ENCODE assay signal across 1 cellular context in the genomic region with DNA sequence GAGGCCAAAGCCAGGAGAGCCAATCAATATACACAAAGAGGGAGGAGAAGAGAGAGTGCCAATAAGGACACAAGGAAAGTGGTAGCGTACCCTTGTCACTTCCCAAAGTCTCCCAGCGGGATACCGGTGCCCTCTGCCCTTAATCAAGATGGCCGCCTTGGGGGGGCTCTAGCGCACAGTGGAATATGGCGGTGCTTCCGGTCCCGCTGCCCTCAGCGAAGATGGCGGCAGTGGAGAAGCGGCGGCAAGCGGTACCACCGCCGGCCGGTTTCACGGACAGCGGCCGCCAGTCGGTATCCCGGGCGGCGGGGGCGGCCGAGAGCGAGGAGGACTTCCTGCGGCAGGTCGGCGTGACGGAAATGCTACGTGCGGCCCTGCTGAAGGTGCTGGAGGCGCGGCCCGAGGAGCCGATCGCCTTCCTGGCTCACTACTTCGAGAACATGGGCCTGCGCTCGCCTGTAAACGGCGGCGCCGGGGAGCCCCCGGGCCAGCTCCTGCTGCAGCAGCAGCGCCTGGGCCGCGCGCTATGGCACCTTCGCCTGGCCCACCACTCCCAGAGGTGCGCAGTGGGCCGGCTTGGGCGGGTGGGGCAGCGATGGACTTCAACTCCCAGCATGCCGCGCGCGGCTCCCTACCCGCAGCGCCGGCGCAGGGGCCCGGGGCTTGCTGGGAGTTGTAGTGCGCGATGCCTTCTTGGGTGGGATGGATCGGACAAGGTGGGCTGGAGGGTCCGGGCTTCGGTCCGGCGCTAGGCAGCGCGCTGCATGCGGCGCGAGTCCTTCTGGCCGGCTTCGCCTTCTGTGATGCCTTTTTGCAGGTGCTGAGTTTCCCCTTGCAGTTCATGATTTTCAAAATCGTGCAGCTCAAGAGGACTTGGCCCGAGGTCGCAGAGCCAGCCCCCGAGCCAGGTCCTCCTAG.
TF ChIP-seq lines count a peak whose summit lies in the region.

A gene with protein sequence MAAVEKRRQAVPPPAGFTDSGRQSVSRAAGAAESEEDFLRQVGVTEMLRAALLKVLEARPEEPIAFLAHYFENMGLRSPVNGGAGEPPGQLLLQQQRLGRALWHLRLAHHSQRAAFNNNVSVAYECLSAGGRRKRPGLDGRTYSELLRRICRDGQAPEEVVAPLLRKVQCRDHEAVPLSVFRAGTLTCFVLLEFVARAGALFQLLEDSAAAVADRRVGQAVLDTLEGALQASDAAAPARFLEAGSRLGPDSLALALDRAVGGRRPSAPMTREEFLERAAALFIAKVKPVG (plus strand): TSS at position 212 of the 918 bp plus-strand sequence. CDS start 10 bp downstream, at position 222.

TF ChIP-seq in HepG2, 621 proteins besides CTCF, POLR2A, EP300 and RAD21 (continued from another document and continues in another):
- TF ChIP-seq, protein P1, sequence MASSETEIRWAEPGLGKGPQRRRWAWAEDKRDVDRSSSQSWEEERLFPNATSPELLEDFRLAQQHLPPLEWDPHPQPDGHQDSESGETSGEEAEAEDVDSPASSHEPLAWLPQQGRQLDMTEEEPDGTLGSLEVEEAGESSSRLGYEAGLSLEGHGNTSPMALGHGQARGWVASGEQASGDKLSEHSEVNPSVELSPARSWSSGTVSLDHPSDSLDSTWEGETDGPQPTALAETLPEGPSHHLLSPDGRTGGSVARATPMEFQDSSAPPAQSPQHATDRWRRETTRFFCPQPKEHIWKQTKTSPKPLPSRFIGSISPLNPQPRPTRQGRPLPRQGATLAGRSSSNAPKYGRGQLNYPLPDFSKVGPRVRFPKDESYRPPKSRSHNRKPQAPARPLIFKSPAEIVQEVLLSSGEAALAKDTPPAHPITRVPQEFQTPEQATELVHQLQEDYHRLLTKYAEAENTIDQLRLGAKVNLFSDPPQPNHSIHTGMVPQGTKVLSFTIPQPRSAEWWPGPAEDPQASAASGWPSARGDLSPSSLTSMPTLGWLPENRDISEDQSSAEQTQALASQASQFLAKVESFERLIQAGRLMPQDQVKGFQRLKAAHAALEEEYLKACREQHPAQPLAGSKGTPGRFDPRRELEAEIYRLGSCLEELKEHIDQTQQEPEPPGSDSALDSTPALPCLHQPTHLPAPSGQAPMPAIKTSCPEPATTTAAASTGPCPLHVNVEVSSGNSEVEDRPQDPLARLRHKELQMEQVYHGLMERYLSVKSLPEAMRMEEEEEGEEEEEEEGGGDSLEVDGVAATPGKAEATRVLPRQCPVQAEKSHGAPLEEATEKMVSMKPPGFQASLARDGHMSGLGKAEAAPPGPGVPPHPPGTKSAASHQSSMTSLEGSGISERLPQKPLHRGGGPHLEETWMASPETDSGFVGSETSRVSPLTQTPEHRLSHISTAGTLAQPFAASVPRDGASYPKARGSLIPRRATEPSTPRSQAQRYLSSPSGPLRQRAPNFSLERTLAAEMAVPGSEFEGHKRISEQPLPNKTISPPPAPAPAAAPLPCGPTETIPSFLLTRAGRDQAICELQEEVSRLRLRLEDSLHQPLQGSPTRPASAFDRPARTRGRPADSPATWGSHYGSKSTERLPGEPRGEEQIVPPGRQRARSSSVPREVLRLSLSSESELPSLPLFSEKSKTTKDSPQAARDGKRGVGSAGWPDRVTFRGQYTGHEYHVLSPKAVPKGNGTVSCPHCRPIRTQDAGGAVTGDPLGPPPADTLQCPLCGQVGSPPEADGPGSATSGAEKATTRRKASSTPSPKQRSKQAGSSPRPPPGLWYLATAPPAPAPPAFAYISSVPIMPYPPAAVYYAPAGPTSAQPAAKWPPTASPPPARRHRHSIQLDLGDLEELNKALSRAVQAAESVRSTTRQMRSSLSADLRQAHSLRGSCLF (CRISPR knock-in tag; IDR thresholded peaks at IDR 0.05; ENCODE audit: borderline replicate concordance), result no peak; the same call in 1 of the 2 replicates
- TF ChIP-seq CCDC6 (CRISPR knock-in tag; IDR thresholded peaks at IDR 0.05) (no peak), NFYC (CRISPR knock-in tag; IDR thresholded peaks at IDR 0.05) (peak; percentile 81), ELF4 (CRISPR knock-in tag; IDR thresholded peaks at IDR 0.05; ENCODE audit: borderline replicate concordance) (peak; percentile 36; the same call in 1 of the 2 replicates), GLI4 (CRISPR knock-in tag; IDR thresholded peaks at IDR 0.05; ENCODE audit: borderline replicate concordance) (peak; percentile 41; the same call in 1 of the 2 replicates), HDAC2 (CRISPR knock-in tag; IDR thresholded peaks at IDR 0.05) (no peak), ZFAT (CRISPR knock-in tag; conservative IDR thresholded peaks at IDR 0.05) (no peak), YY1 (IDR thresholded peaks at IDR 0.05; ENCODE audit: insufficient read depth, insufficient replicate concordance, low read depth, low read length) (peak; percentile 99), ZNF337 (CRISPR knock-in tag; IDR thresholded peaks at IDR 0.05; ENCODE audit: borderline replicate concordance, low read depth) (no peak), PAX8 (CRISPR knock-in tag; IDR thresholded peaks at IDR 0.05; ENCODE audit: borderline replicate concordance) (0 out of 2 replicates have a peak, but pooled peaks have one; percentile 67), SIX1 (CRISPR knock-in tag; IDR thresholded peaks at IDR 0.05; ENCODE audit: borderline replicate concordance) (no peak), ZNF354B (CRISPR knock-in tag; IDR thresholded peaks at IDR 0.05) (no peak), ZBTB20 (CRISPR knock-in tag; IDR thresholded peaks at IDR 0.05; ENCODE audit: borderline replicate concordance, low read depth) (no peak; the same call in 1 of the 2 replicates), ZNF260 (CRISPR knock-in tag; IDR thresholded peaks at IDR 0.05; ENCODE audit: borderline replicate concordance, low read depth) (no peak), ZNF451 (CRISPR knock-in tag; IDR thresholded peaks at IDR 0.05) (0 out of 2 replicates have a peak, but pooled peaks have one; percentile 7), ZNF501 (CRISPR knock-in tag; IDR thresholded peaks at IDR 0.05) (peak; percentile 75), PPARG (CRISPR knock-in tag; conservative IDR thresholded peaks at IDR 0.05) (0 out of 2 replicates have a peak, but pooled peaks have one; percentile 40), ZNF577 (CRISPR knock-in tag; IDR thresholded peaks at IDR 0.05; ENCODE audit: borderline replicate concordance, low read depth) (no peak), PHF8 (CRISPR knock-in tag; IDR thresholded peaks at IDR 0.05) (peak; percentile 95), ZNF17 (CRISPR knock-in tag; IDR thresholded peaks at IDR 0.05) (no peak)
- TF ChIP-seq, protein P2, sequence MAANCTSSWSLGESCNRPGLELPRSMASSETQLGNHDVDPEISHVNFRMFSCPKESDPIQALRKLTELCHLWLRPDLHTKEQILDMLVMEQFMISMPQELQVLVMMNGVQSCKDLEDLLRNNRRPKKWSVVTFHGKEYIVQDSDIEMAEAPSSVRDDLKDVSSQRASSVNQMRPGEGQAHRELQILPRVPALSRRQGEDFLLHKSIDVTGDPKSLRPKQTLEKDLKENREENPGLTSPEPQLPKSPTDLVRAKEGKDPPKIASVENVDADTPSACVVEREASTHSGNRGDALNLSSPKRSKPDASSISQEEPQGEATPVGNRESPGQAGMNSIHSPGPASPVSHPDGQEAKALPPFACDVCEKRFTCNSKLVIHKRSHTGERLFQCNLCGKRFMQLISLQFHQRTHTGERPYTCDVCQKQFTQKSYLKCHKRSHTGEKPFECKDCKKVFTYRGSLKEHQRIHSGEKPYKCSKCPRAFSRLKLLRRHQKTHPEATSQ (CRISPR knock-in tag; IDR thresholded peaks at IDR 0.05; ENCODE audit: borderline replicate concordance), result 0 out of 2 replicates have a peak, but pooled peaks have one; percentile 33
- TF ChIP-seq, protein P3, sequence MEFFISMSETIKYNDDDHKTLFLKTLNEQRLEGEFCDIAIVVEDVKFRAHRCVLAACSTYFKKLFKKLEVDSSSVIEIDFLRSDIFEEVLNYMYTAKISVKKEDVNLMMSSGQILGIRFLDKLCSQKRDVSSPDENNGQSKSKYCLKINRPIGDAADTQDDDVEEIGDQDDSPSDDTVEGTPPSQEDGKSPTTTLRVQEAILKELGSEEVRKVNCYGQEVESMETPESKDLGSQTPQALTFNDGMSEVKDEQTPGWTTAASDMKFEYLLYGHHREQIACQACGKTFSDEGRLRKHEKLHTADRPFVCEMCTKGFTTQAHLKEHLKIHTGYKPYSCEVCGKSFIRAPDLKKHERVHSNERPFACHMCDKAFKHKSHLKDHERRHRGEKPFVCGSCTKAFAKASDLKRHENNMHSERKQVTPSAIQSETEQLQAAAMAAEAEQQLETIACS (CRISPR knock-in tag; IDR thresholded peaks at IDR 0.05), result 0 out of 2 replicates have a peak, but pooled peaks have one; percentile 35
- TF ChIP-seq, protein P4, sequence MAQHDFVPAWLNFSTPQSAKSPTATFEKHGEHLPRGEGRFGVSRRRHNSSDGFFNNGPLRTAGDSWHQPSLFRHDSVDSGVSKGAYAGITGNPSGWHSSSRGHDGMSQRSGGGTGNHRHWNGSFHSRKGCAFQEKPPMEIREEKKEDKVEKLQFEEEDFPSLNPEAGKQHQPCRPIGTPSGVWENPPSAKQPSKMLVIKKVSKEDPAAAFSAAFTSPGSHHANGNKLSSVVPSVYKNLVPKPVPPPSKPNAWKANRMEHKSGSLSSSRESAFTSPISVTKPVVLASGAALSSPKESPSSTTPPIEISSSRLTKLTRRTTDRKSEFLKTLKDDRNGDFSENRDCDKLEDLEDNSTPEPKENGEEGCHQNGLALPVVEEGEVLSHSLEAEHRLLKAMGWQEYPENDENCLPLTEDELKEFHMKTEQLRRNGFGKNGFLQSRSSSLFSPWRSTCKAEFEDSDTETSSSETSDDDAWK (CRISPR knock-in tag; IDR thresholded peaks at IDR 0.05), result no peak
- TF ChIP-seq, protein P5, sequence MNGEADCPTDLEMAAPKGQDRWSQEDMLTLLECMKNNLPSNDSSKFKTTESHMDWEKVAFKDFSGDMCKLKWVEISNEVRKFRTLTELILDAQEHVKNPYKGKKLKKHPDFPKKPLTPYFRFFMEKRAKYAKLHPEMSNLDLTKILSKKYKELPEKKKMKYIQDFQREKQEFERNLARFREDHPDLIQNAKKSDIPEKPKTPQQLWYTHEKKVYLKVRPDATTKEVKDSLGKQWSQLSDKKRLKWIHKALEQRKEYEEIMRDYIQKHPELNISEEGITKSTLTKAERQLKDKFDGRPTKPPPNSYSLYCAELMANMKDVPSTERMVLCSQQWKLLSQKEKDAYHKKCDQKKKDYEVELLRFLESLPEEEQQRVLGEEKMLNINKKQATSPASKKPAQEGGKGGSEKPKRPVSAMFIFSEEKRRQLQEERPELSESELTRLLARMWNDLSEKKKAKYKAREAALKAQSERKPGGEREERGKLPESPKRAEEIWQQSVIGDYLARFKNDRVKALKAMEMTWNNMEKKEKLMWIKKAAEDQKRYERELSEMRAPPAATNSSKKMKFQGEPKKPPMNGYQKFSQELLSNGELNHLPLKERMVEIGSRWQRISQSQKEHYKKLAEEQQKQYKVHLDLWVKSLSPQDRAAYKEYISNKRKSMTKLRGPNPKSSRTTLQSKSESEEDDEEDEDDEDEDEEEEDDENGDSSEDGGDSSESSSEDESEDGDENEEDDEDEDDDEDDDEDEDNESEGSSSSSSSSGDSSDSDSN (CRISPR knock-in tag; IDR thresholded peaks at IDR 0.05), result peak; percentile 40
- TF ChIP-seq, protein P6, sequence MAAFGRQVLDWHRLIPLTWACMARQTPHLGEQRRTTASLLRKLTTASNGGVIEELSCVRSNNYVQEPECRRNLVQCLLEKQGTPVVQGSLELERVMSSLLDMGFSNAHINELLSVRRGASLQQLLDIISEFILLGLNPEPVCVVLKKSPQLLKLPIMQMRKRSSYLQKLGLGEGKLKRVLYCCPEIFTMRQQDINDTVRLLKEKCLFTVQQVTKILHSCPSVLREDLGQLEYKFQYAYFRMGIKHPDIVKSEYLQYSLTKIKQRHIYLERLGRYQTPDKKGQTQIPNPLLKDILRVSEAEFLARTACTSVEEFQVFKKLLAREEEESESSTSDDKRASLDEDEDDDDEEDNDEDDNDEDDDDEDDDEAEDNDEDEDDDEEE (CRISPR knock-in tag; IDR thresholded peaks at IDR 0.05), result no peak
- TF ChIP-seq, protein P7, sequence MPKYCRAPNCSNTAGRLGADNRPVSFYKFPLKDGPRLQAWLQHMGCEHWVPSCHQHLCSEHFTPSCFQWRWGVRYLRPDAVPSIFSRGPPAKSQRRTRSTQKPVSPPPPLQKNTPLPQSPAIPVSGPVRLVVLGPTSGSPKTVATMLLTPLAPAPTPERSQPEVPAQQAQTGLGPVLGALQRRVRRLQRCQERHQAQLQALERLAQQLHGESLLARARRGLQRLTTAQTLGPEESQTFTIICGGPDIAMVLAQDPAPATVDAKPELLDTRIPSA (CRISPR knock-in tag; IDR thresholded peaks at IDR 0.05; ENCODE audit: borderline replicate concordance), result no peak
- TF ChIP-seq, protein P8, sequence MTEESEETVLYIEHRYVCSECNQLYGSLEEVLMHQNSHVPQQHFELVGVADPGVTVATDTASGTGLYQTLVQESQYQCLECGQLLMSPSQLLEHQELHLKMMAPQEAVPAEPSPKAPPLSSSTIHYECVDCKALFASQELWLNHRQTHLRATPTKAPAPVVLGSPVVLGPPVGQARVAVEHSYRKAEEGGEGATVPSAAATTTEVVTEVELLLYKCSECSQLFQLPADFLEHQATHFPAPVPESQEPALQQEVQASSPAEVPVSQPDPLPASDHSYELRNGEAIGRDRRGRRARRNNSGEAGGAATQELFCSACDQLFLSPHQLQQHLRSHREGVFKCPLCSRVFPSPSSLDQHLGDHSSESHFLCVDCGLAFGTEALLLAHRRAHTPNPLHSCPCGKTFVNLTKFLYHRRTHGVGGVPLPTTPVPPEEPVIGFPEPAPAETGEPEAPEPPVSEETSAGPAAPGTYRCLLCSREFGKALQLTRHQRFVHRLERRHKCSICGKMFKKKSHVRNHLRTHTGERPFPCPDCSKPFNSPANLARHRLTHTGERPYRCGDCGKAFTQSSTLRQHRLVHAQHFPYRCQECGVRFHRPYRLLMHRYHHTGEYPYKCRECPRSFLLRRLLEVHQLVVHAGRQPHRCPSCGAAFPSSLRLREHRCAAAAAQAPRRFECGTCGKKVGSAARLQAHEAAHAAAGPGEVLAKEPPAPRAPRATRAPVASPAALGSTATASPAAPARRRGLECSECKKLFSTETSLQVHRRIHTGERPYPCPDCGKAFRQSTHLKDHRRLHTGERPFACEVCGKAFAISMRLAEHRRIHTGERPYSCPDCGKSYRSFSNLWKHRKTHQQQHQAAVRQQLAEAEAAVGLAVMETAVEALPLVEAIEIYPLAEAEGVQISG (CRISPR knock-in tag; IDR thresholded peaks at IDR 0.05), result peak; percentile 95
